8 cellular contexts compared by ENCODE assay signal in genomic region chr22:18024276-18024939, GRCh38. TPM values are rescaled to one million over a fixed set of nuclear protein-coding genes. Genes with fewer than 3 reads are reported as not detected.
A peak's percentile ranks its signal among the peaks of the same experiment; 100 is the strongest.
DNase-seq lines count a peak whose midpoint lies in the region; ATAC-seq, FAIRE-seq and TF ChIP-seq lines count a peak whose summit lies in the region.

Gene MICAL3 (minus strand): TSS chr22:18024561. CDS start chr22:17906812, 117,749 bp downstream.

- H3K9me3 Mint-ChIP-seq in activated naive CD4-positive, alpha-beta T cell treated with anti-CD3 and anti-CD28 coated beads, Interleukin-2, amount 10 ng/mL, durations not matched to agents 7 days and 5 days = no peaks in the 10 kb centered on the region
- H3K9me3 Mint-ChIP-seq in neural crest cell = no peaks in the 10 kb centered on the region

- H3K4me1 Mint-ChIP-seq in activated naive CD4-positive, alpha-beta T cell treated with anti-CD3 and anti-CD28 coated beads, Interleukin-2, amount 10 ng/mL, durations not matched to agents 7 days and 5 days = peaks cover 16% of the 10 kb centered on the region
- H3K4me1 Mint-ChIP-seq in neural crest cell = peaks cover 22% of the 10 kb centered on the region

- H3K4me3 Mint-ChIP-seq in activated naive CD4-positive, alpha-beta T cell treated with anti-CD3 and anti-CD28 coated beads, Interleukin-2, amount 10 ng/mL, durations not matched to agents 7 days and 5 days = peak within 1 kb of the TSS; percentile 77
- H3K4me3 Mint-ChIP-seq in neural crest cell = peak within 1 kb of the TSS; percentile 94

- no peaks in the 10 kb centered on the region for H3K9me3 ChIP-seq in SJSA1 (replicated peaks)

- no peaks in the 10 kb centered on the region for H3K27me3 ChIP-seq in SJSA1 (replicated peaks)

- H3K27ac ChIP-seq in SJSA1 = no peak within 1 kb of the TSS

- H3K27me3 Mint-ChIP-seq in activated naive CD4-positive, alpha-beta T cell treated with anti-CD3 and anti-CD28 coated beads, Interleukin-2, amount 10 ng/mL, durations not matched to agents 7 days and 5 days = peaks cover 66% of the 10 kb centered on the region
- peaks cover 73% of the 10 kb centered on the region for H3K27me3 Mint-ChIP-seq in neural crest cell (ENCODE audit: low read depth)

- no peak within 1 kb of the TSS for H3K27ac Mint-ChIP-seq in activated naive CD4-positive, alpha-beta T cell treated with anti-CD3 and anti-CD28 coated beads, Interleukin-2, amount 10 ng/mL, durations not matched to agents 7 days and 5 days
- peak within 1 kb of the TSS; percentile 97 for H3K27ac Mint-ChIP-seq in neural crest cell (ENCODE audit: unreplicated experiment)

- no peak for FAIRE-seq in frontal cortex (lab: Jason Lieb, UNC)

- H3K4me1 ChIP-seq in SJSA1 (replicated peaks) = peaks cover 14% of the 10 kb centered on the region

- peak; percentile 72 for DNase-seq in EH (ENCODE audit: low read depth)
- peak; percentile 46 for DNase-seq in HT-29 (ENCODE audit: low spot score)
- peak; percentile 59 to 73 for DNase-seq in SJSA1 (ENCODE audit: low read depth in 1 of 2, low spot score in 2 of 2)
- DNase-seq in activated naive CD4-positive, alpha-beta T cell treated with anti-CD3 and anti-CD28 coated beads, Interleukin-2, amount 10 ng/mL, durations not matched to agents 7 days and 5 days = peak; percentile 66
- peak; percentile 79 to 85 for DNase-seq in frontal cortex (ENCODE audit: low spot score in 2 of 2)
- DNase-seq in neural crest cell (ENCODE audit: low read depth, low spot score) = peak; percentile 60
- peak; percentile 82 for DNase-seq in superior temporal gyrus (ENCODE audit: extremely low spot score)

- peak within 1 kb of the TSS; percentile 56 for H3K4me3 ChIP-seq in SJSA1

- CTCF ChIA-PET in activated naive CD4-positive, alpha-beta T cell treated with anti-CD3 and anti-CD28 coated beads, Interleukin-2, amount 10 ng/mL, durations not matched to agents 7 days and 5 days (lab: Charles Lee) = interaction anchor here (0.9 to 6.4 kb wide), 8 partner anchors 21 to 282 kb away, joined by 3 to 42 read pairs (median 4); no protein-coding TSS in a partner anchor

- H3K36me3 Mint-ChIP-seq in activated naive CD4-positive, alpha-beta T cell treated with anti-CD3 and anti-CD28 coated beads, Interleukin-2, amount 10 ng/mL, durations not matched to agents 7 days and 5 days = no peaks in the 10 kb centered on the region
- no peaks in the 10 kb centered on the region for H3K36me3 Mint-ChIP-seq in neural crest cell (ENCODE audit: low read depth)

- H3K36me3 ChIP-seq in SJSA1 = no peaks in the 10 kb centered on the region

- TF ChIP-seq CTCF in neural crest cell (conservative IDR thresholded peaks at IDR 0.05) = peak; percentile 68

- no peak for ATAC-seq in HG03175 (IDR thresholded peaks at IDR 0.05; ENCODE audit: unreplicated experiment)

RNA-seq across cellular contexts. Expression of gene MICAL3, which starts in this region (rescaled TPM):
- 7.7 and 11.2 TPM in 2 replicates for total RNA-seq in HT-29 (2014; rRNA removed; shearing (Covaris generic))
- 13.5 and 23.5 TPM in 2 replicates for total RNA-seq in SJSA1 (2014; rRNA removed; shearing (Covaris generic))
- total RNA-seq in frontal cortex (44.8 TPM), neural crest cell (84.5 and 87.1 TPM in 2 replicates)
